22 cellular contexts compared by ENCODE assay signal in genomic region chrX:120556251-120556650, GRCh38. TPM values are rescaled to one million over a fixed set of nuclear protein-coding genes. Genes with fewer than 3 reads are reported as not detected.
DNase-seq lines count a peak whose midpoint lies in the region; ATAC-seq, FAIRE-seq and TF ChIP-seq lines count a peak whose summit lies in the region.
"Had no signal": no experiment of that assay in that cellular context is flagged by ENCODE, and none has a peak within 500 bp of the region (broad histone marks: within the 10 kb centered on the region; RNA-seq: fewer than 3 reads in every experiment).

No MANE protein-coding gene starts in this region.

- H3K27me3 ChIP-seq in astrocyte (ENCODE audit: insufficient read depth, low read length) = no peaks in the 10 kb centered on the region

- intact Hi-C loops in activated CD4-positive, alpha-beta memory T cell treated with anti-CD3 and anti-CD28 coated beads for 36 hours (cut with micrococcal nuclease) = no loop called here

- H2AFZ ChIP-seq in astrocyte (ENCODE audit: low read depth, low read length) = no peak overlapping the region

- H3K27ac Mint-ChIP-seq in activated CD4-positive, alpha-beta memory T cell treated with anti-CD3 and anti-CD28 coated beads for 36 hours = peak overlapping the region; percentile 18
- no peak overlapping the region for H3K27ac Mint-ChIP-seq in activated CD4-positive, alpha-beta memory T cell treated with anti-CD3 and anti-CD28 coated beads, Interleukin-2, amount 10 ng/mL, durations not matched to agents 7 days and 5 days
- no peak overlapping the region for H3K27ac Mint-ChIP-seq in astrocyte (ENCODE audit: unreplicated experiment)
- H3K27ac Mint-ChIP-seq in WTC11 = no peak overlapping the region

- CTCF ChIA-PET in activated CD4-positive, alpha-beta memory T cell treated with anti-CD3 and anti-CD28 coated beads for 36 hours (lab: Charles Lee) = no interaction called here
- CTCF ChIA-PET in activated CD4-positive, alpha-beta memory T cell treated with anti-CD3 and anti-CD28 coated beads, Interleukin-2, amount 10 ng/mL, durations not matched to agents 7 days and 5 days (lab: Charles Lee) = no interaction called here
- CTCF ChIA-PET in HEK293 (lab: Yijun Ruan, JAX) = no interaction called here
- CTCF ChIA-PET in WTC11 (lab: Charles Lee) = no interaction called here

- no peak overlapping the region for H3K4me2 ChIP-seq in astrocyte (ENCODE audit: low read length)

- peaks cover 16% of the 10 kb centered on the region for H3K4me1 Mint-ChIP-seq in activated CD4-positive, alpha-beta memory T cell treated with anti-CD3 and anti-CD28 coated beads for 36 hours (ENCODE audit: low read depth)
- peaks cover 23% of the 10 kb centered on the region for H3K4me1 Mint-ChIP-seq in activated CD4-positive, alpha-beta memory T cell treated with anti-CD3 and anti-CD28 coated beads, Interleukin-2, amount 10 ng/mL, durations not matched to agents 7 days and 5 days
- H3K4me1 Mint-ChIP-seq in astrocyte (ENCODE audit: low read depth, unreplicated experiment) (peaks cover 15% of the 10 kb centered on the region), WTC11 (0 out of 2 replicates have a peak, but pooled peaks cover 5% of the 10 kb centered on the region)

- no peak overlapping the region for H3K9ac ChIP-seq in astrocyte (ENCODE audit: low read length)

- H3K4me3 Mint-ChIP-seq in activated CD4-positive, alpha-beta memory T cell treated with anti-CD3 and anti-CD28 coated beads for 36 hours = no peak overlapping the region
- no peak overlapping the region for H3K4me3 Mint-ChIP-seq in activated CD4-positive, alpha-beta memory T cell treated with anti-CD3 and anti-CD28 coated beads, Interleukin-2, amount 10 ng/mL, durations not matched to agents 7 days and 5 days
- peak overlapping the region; percentile 8 for H3K4me3 Mint-ChIP-seq in astrocyte (ENCODE audit: unreplicated experiment)
- H3K4me3 Mint-ChIP-seq in WTC11 = no peak overlapping the region

- peaks cover 22 to 41% of the 10 kb centered on the region in 2 experiments for H3K36me3 ChIP-seq in HEK293 (ENCODE audit: control insufficient read depth in 2 of 2, insufficient read depth in 1 of 2, low read length in 2 of 2)
- peaks cover 14% of the 10 kb centered on the region for H3K36me3 ChIP-seq in astrocyte (ENCODE audit: insufficient read depth, low read length)

- no peak for DNase-seq in activated CD4-positive, alpha-beta memory T cell treated with anti-CD3 and anti-CD28 coated beads for 36 hours
- DNase-seq in activated CD4-positive, alpha-beta memory T cell treated with anti-CD3 and anti-CD28 coated beads, Interleukin-2, amount 10 ng/mL, durations not matched to agents 7 days and 5 days = no peak
- DNase-seq in astrocyte (ENCODE audit: low read depth) (no peak), HCEC 1CT (no peak), WTC11 (ENCODE audit: low spot score) (no peak), islet precursor cell (no peak)
- DNase-seq: C1 segment of cervical spinal cord; COR-L47; DMS 273 treated with DMSO at 0.1 percent for 48 hours; KBM-7; MV-4-11; NCI-H187; NCI-H2107; NCI-H510A; NCI-H748 treated with DMSO at 0.1 percent for 48 hours; NK-92 treated with Interleukin-12 subunit alpha and Interleukin-12 subunit beta, amount 100 ng/mL, for 24 hours; SHP77 had no signal

- no peak for FAIRE-seq in astrocyte (lab: Jason Lieb, UNC)
- FAIRE-seq: A204.1, G401.6 had no signal

- peaks cover 7% of the 10 kb centered on the region for H3K36me3 Mint-ChIP-seq in activated CD4-positive, alpha-beta memory T cell treated with anti-CD3 and anti-CD28 coated beads for 36 hours
- peaks cover 22% of the 10 kb centered on the region for H3K36me3 Mint-ChIP-seq in activated CD4-positive, alpha-beta memory T cell treated with anti-CD3 and anti-CD28 coated beads, Interleukin-2, amount 10 ng/mL, durations not matched to agents 7 days and 5 days (ENCODE audit: low read depth)
- H3K36me3 Mint-ChIP-seq in astrocyte (ENCODE audit: low read depth, unreplicated experiment) (peaks cover 2% of the 10 kb centered on the region), WTC11 (peaks cover 12% of the 10 kb centered on the region)

- no peaks in the 10 kb centered on the region for H3K9me3 Mint-ChIP-seq in activated CD4-positive, alpha-beta memory T cell treated with anti-CD3 and anti-CD28 coated beads for 36 hours
- no peaks in the 10 kb centered on the region for H3K9me3 Mint-ChIP-seq in activated CD4-positive, alpha-beta memory T cell treated with anti-CD3 and anti-CD28 coated beads, Interleukin-2, amount 10 ng/mL, durations not matched to agents 7 days and 5 days
- no peaks in the 10 kb centered on the region for H3K9me3 Mint-ChIP-seq in astrocyte (ENCODE audit: unreplicated experiment)
- H3K9me3 Mint-ChIP-seq in WTC11 = no peaks in the 10 kb centered on the region

- peaks cover 85% of the 10 kb centered on the region for H3K79me2 ChIP-seq in astrocyte (ENCODE audit: insufficient read depth, low read length)

- H3K27ac ChIP-seq in HEK293 (ENCODE audit: extremely low read depth, low read depth, low read length) (no peak overlapping the region), astrocyte (ENCODE audit: low read depth, low read length) (no peak overlapping the region)
- H3K27ac ChIP-seq: SK-N-MC had no signal

- no peaks in the 10 kb centered on the region for H3K9me3 ChIP-seq in HEK293 (ENCODE audit: control insufficient read depth, insufficient read depth, low read depth, low read length)
- no peaks in the 10 kb centered on the region for H3K9me3 ChIP-seq in astrocyte (ENCODE audit: insufficient read depth, low read depth, low read length)

- H3K4me3 ChIP-seq in HEK293 (ENCODE audit: low read depth, low read length) (no peak overlapping the region), astrocyte (ENCODE audit: insufficient read depth, low read depth, low read length) (no peak overlapping the region)
- H3K4me3 ChIP-seq: SK-N-MC had no signal

- ATAC-seq in WTC11 = no peak
- ATAC-seq: HCT116 had no signal

- no peaks in the 10 kb centered on the region for H3K4me1 ChIP-seq in HEK293 (ENCODE audit: control insufficient read depth, insufficient read depth, low read length)
- no peaks in the 10 kb centered on the region for H3K4me1 ChIP-seq in astrocyte (ENCODE audit: insufficient read depth, low read length)

- POLR2A ChIA-PET in activated CD4-positive, alpha-beta memory T cell treated with anti-CD3 and anti-CD28 coated beads for 36 hours (lab: Charles Lee) = interaction anchor here (0.6 kb wide), 1 partner anchor 12 kb away, joined by 3 read pairs; no protein-coding TSS in a partner anchor
- POLR2A ChIA-PET in activated CD4-positive, alpha-beta memory T cell treated with anti-CD3 and anti-CD28 coated beads, Interleukin-2, amount 10 ng/mL, durations not matched to agents 7 days and 5 days (lab: Charles Lee) = interaction anchor here (6.5 kb wide), 1 partner anchor 48 kb away, joined by 138 read pairs; the partner anchor contains the start of gene MCTS1
- POLR2A ChIA-PET in HEK293 (lab: Yijun Ruan, JAX) (no interaction called here), WTC11 (lab: Charles Lee) (no interaction called here)

- H4K20me1 ChIP-seq in astrocyte (ENCODE audit: insufficient read depth, low read length) = no peaks in the 10 kb centered on the region

- no peak for TF ChIP-seq CTCF in HEK293 (tag by site-specific recombination; IDR thresholded peaks at IDR 0.05)
- no peak for TF ChIP-seq CTCF in astrocyte (IDR thresholded peaks at IDR 0.05; ENCODE audit: insufficient read depth, low read depth, low read length)
- no peak for TF ChIP-seq CTCF in WTC11 (IDR thresholded peaks at IDR 0.05)

- H3K27me3 Mint-ChIP-seq in activated CD4-positive, alpha-beta memory T cell treated with anti-CD3 and anti-CD28 coated beads for 36 hours = no peaks in the 10 kb centered on the region
- H3K27me3 Mint-ChIP-seq in activated CD4-positive, alpha-beta memory T cell treated with anti-CD3 and anti-CD28 coated beads, Interleukin-2, amount 10 ng/mL, durations not matched to agents 7 days and 5 days = no peaks in the 10 kb centered on the region
- H3K27me3 Mint-ChIP-seq in astrocyte (ENCODE audit: low read depth, unreplicated experiment) (no peaks in the 10 kb centered on the region), WTC11 (ENCODE audit: low read depth) (no peaks in the 10 kb centered on the region)

TF ChIP-seq in HEK293, 187 proteins besides CTCF, POLR2A, EP300 and RAD21:
- TF ChIP-seq ZNF560 (tag by site-specific recombination; IDR thresholded peaks at IDR 0.05; ENCODE audit: borderline replicate concordance) (no peak), ZNF121 (tag by site-specific recombination; IDR thresholded peaks at IDR 0.05) (peak; percentile 65; the same call in 1 of the 2 replicates), GFI1B (tag by site-specific recombination; IDR thresholded peaks at IDR 0.05) (no peak)
TF ChIP-seq in HEK293: peak in this region for 1.

TF ChIP-seq in WTC11, 78 proteins besides CTCF, POLR2A, EP300 and RAD21:
- TF ChIP-seq IRF2 (CRISPR knock-in tag; IDR thresholded peaks at IDR 0.05; ENCODE audit: borderline replicate concordance, low read depth) = no peak

RNA-seq across cellular contexts. Expression of gene CUL4B, which starts 4.5 kb away (rescaled TPM):
- total RNA-seq in activated CD4-positive, alpha-beta memory T cell treated with anti-CD3 and anti-CD28 coated beads for 36 hours = 10 to 100 TPM; 39.4 to 40.2 TPM
- 10 to 100 TPM; 45.5 to 46.1 TPM for total RNA-seq in activated CD4-positive, alpha-beta memory T cell treated with anti-CD3 and anti-CD28 coated beads, Interleukin-2, amount 10 ng/mL, durations not matched to agents 7 days and 5 days
- 101 and 102 TPM in 2 replicates for total RNA-seq in astrocyte
- total RNA-seq in WTC11 (2021) = 38.9 to 42.3 TPM (median 42.3 TPM) in 3 replicates

RNA-seq across cellular contexts. Expression of gene MCTS1, which starts 47.6 kb away (rescaled TPM):
- 10 to 100 TPM; 67.5 to 70.9 TPM for total RNA-seq in activated CD4-positive, alpha-beta memory T cell treated with anti-CD3 and anti-CD28 coated beads for 36 hours
- 10 to 100 TPM; 52.6 to 53.8 TPM for total RNA-seq in activated CD4-positive, alpha-beta memory T cell treated with anti-CD3 and anti-CD28 coated beads, Interleukin-2, amount 10 ng/mL, durations not matched to agents 7 days and 5 days
- total RNA-seq in astrocyte (36.0 and 36.7 TPM in 2 replicates), WTC11 (2021) (22.8 to 30.4 TPM (median 28.2 TPM) in 3 replicates)

Comparison
In these comparisons a context has a peak if more than half of its experiments do, and no peak if none do; other contexts are left out.
1. POLR2A ChIA-PET loops: an anchor here in activated CD4-positive, alpha-beta memory T cell treated with anti-CD3 and anti-CD28 coated beads for 36 hours (0.6 kb wide) and activated CD4-positive, alpha-beta memory T cell treated with anti-CD3 and anti-CD28 coated beads, Interleukin-2, amount 10 ng/mL, durations not matched to agents 7 days and 5 days (6.5 kb wide); none called in HEK293 and WTC11.